8 cellular contexts compared by ENCODE assay signal in the genomic region with DNA sequence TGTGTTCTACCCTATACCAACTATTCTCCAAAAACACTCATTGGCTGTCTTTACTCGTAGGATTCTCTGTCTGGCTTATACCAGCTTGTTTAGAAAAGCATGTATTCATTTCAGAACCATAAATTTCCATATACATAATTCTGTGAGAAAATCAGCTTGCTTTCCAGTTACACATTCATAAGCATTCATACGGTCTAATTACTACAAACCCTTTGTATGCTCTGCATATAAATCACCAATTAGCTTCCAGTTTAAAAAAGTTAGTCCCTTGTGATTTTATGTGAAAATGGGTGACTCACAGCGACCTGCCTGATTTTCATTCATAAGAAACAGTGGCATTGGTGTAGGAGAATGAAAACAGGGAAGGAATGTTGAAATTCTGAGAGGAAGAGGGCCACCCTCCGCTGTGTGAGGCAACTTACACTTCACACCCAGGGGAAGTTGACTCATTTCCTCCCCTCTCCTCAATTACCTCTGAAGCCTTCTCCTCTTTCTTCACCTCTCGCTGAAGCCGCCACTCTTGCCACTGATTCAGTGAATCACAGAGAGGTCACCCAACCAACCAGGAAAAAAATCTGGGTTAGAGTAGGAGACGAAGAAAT.
DNase-seq lines count a peak whose midpoint lies in the region; ATAC-seq, FAIRE-seq and TF ChIP-seq lines count a peak whose summit lies in the region.

No MANE protein-coding gene starts in this region.

- no peaks in the 10 kb centered on the region for H3K79me1 ChIP-seq in H1 (ENCODE audit: low read depth, low read length)

- H3F3A ChIP-seq in PC-3 (ENCODE audit: low read length, unreplicated experiment) = no peaks in the 10 kb centered on the region

- CTCF ChIA-PET in PC-3 (lab: Charles Lee) = no interaction called here
- CTCF ChIA-PET in H1 (lab: Charles Lee; ENCODE audit: partially characterized antibody) = no interaction called here

- no peak overlapping the region for H4K5ac ChIP-seq in H1 (ENCODE audit: insufficient read length, low read depth, low read length)

- H2BK20ac ChIP-seq in H1 (ENCODE audit: low read length) = no peak overlapping the region

- no peaks in the 10 kb centered on the region for H3K9me2 ChIP-seq in PC-3 (replicated peaks; ENCODE audit: low read length)

- H3K27ac ChIP-seq in PC-3 (ENCODE audit: low read length) = no peak overlapping the region
- no peak overlapping the region for H3K27ac ChIP-seq in H1 (ENCODE audit: low read depth, low read length)
- H3K27ac ChIP-seq in neutrophil = peak overlapping the region; percentile 82

- 0 out of 2 replicates have a peak, but pooled peaks cover 6% of the 10 kb centered on the region for H3K27me3 ChIP-seq in PC-3 (ENCODE audit: low read length)
- H3K27me3 ChIP-seq in H1 (replicated peaks in 1 of 4; ENCODE audit: control insufficient read depth in 3 of 4, extremely low read depth in 1 of 4, insufficient read depth in 3 of 4, low read length in 3 of 4) = no peaks in the 10 kb centered on the region
- peaks cover 5% of the 10 kb centered on the region for H3K27me3 ChIP-seq in neutrophil

- H3K4ac ChIP-seq in H1 (replicated peaks; ENCODE audit: insufficient read length, low read depth, low read length) = no peak overlapping the region

- no peak overlapping the region for H3K4me3 ChIP-seq in PC-3 (ENCODE audit: low read length)
- H3K4me3 ChIP-seq in H1 (ENCODE audit: extremely low read depth in 1 of 4, insufficient read depth in 2 of 4, low read depth in 3 of 4, low read length in 4 of 4) = no peak overlapping the region
- peak overlapping the region; percentile 20 to 43 for H3K4me3 ChIP-seq in neutrophil (ENCODE audit: low read depth in 1 of 2, low read length in 1 of 2)

- H3K4me1 ChIP-seq in PC-3 (ENCODE audit: insufficient read depth, low read length) = peaks cover 13% of the 10 kb centered on the region
- peaks cover 2 to 6% (median 2%) of the 10 kb centered on the region in 4 experiments; a peak in 4 of 7 replicates for H3K4me1 ChIP-seq in H1 (replicated peaks in 1 of 4; ENCODE audit: control insufficient read depth in 3 of 4, insufficient read depth in 4 of 4, low read length in 3 of 4)
- peaks cover 30 to 40% of the 10 kb centered on the region in 2 experiments for H3K4me1 ChIP-seq in neutrophil (ENCODE audit: control insufficient read depth in 1 of 2, insufficient read depth in 1 of 2, low read depth in 1 of 2, low read length in 1 of 2)

- H3K18ac ChIP-seq in H1 (ENCODE audit: extremely low read depth, low read length) = no peak overlapping the region

- WGBS in H1 (ENCODE audit: extremely low coverage in 1 of 2, insufficient coverage in 1 of 2, insufficient read length in 1 of 2, insufficient replicate concordance in 2 of 2, low coverage in 1 of 2, low lambda C conversion rate in 2 of 2, missing lambda C conversion rate in 1 of 2), 2 experiments = 42% methylated on average over 7 of the region's 7 CpGs; no CpG with 5 or more reads in 1 of the 2 experiments

- H4K91ac ChIP-seq in H1 (replicated peaks; ENCODE audit: insufficient read length, low read length) = no peak overlapping the region

- POLR2A ChIA-PET in PC-3 (lab: Charles Lee; ENCODE audit: unreplicated experiment) = no interaction called here
- POLR2A ChIA-PET in H1 (lab: Charles Lee; ENCODE audit: partially characterized antibody) = interaction anchor here (0.8 to 1.6 kb wide), 4 partner anchors 10 to 23 kb away, joined by 3 to 5 read pairs (median 3); no protein-coding TSS in a partner anchor

- no peak for TF ChIP-seq CTCF in PC-3 (conservative IDR thresholded peaks at IDR 0.05; ENCODE audit: low read depth, low read length)
- TF ChIP-seq CTCF in H1 (IDR thresholded peaks at IDR 0.05; ENCODE audit: control extremely low read depth in 1 of 3, insufficient read depth in 1 of 3, low read depth in 1 of 3, low read length in 3 of 3) = no peak
- TF ChIP-seq CTCF in neutrophil (IDR thresholded peaks at IDR 0.05) = no peak

- H2BK12ac ChIP-seq in H1 (ENCODE audit: low read depth, low read length) = no peak overlapping the region

- H3K9ac ChIP-seq in PC-3 (ENCODE audit: low read length) (no peak overlapping the region), H1 (replicated peaks in 1 of 4; ENCODE audit: extremely low read depth in 1 of 4, low read depth in 3 of 4, low read length in 3 of 4) (no peak overlapping the region)

- no TSS peak for BruUV-seq in PC-3 (replicated peaks; lab: Mats Ljungman, UMichigan)

- H3K23me2 ChIP-seq in H1 (ENCODE audit: low read depth, low read length) = no peaks in the 10 kb centered on the region

- no peak for TF ChIP-seq EP300 in H1 (IDR thresholded peaks at IDR 0.05; ENCODE audit: borderline replicate concordance in 1 of 2, low read depth in 2 of 2, low read length in 2 of 2)

- H4K8ac ChIP-seq in H1 (ENCODE audit: extremely low read depth, insufficient read depth, low read length) = no peak overlapping the region

- no peak overlapping the region for H2AFZ ChIP-seq in PC-3 (ENCODE audit: low read length)
- H2AFZ ChIP-seq in H1 (ENCODE audit: low read length) = no peak overlapping the region

- H3K79me2 ChIP-seq in PC-3 (ENCODE audit: low read length) (no peaks in the 10 kb centered on the region), H1 (ENCODE audit: control insufficient read depth in 1 of 2, insufficient read depth in 2 of 2, low read length in 2 of 2) (no peaks in the 10 kb centered on the region)

- DNase-seq in GOT3 (lab: John Stamatoyannopoulos, UW) = peak; percentile 11
- DNase-seq in PC-3 = peak; percentile 69
- DNase-seq in H1 (ENCODE audit: low read depth in 1 of 2, low spot score in 2 of 2) = peak in 1 of 2 experiments; percentile 57
- no peak for DNase-seq in effector CD8-positive, alpha-beta T cell (lab: John Stamatoyannopoulos, UW)
- DNase-seq in activated naive CD4-positive, alpha-beta T cell treated with Interleukin-2 at 50 U/mL for 16 hours = no peak

- no peak overlapping the region for H3K14ac ChIP-seq in H1 (ENCODE audit: insufficient read length)

- H3K23ac ChIP-seq in H1 (ENCODE audit: insufficient read length) = no peak overlapping the region

- H2BK15ac ChIP-seq in H1 (ENCODE audit: low read length) = no peak overlapping the region

- H2AK5ac ChIP-seq in H1 (ENCODE audit: low read depth, low read length) = no peak overlapping the region

- no peak overlapping the region for H3K56ac ChIP-seq in H1 (replicated peaks; ENCODE audit: insufficient read length, low read depth, low read length)

- intact Hi-C loops in PC-3 (cut with micrococcal nuclease) = no loop called here

- no peaks in the 10 kb centered on the region for H3K9me3 ChIP-seq in PC-3 (ENCODE audit: low read length)
- H3K9me3 ChIP-seq in H1 (ENCODE audit: insufficient read depth in 2 of 2, low read depth in 1 of 2, low read length in 1 of 2) = peaks cover 0 to 4% of the 10 kb centered on the region in 2 experiments; a peak in 1 of 4 replicates
- no peaks in the 10 kb centered on the region for H3K9me3 ChIP-seq in neutrophil

- H3K36me3 ChIP-seq in PC-3 (ENCODE audit: low read depth, low read length) (no peaks in the 10 kb centered on the region), H1 (ENCODE audit: control insufficient read depth in 2 of 4, insufficient read depth in 4 of 4, low read length in 3 of 4) (no peaks in the 10 kb centered on the region), neutrophil (no peaks in the 10 kb centered on the region)

- no peak for TF ChIP-seq RAD21 in H1 (IDR thresholded peaks at IDR 0.05 in 1 of 2, conservative IDR thresholded peaks at IDR 0.05 in 1 of 2; ENCODE audit: low read depth in 2 of 2, low read length in 2 of 2)

- no peak for TF ChIP-seq POLR2A in H1 (IDR thresholded peaks at IDR 0.05; ENCODE audit: control extremely low read depth in 1 of 2, low read depth in 2 of 2, low read length in 2 of 2)

- H3K4me2 ChIP-seq in PC-3 (ENCODE audit: low read length) = peak overlapping the region; percentile 42
- 0 out of 4 replicates have a peak overlapping the region, but pooled peaks of 1 of the 2 experiments have one; percentile 2 for H3K4me2 ChIP-seq in H1 (ENCODE audit: insufficient read depth in 1 of 2, low read depth in 2 of 2, low read length in 2 of 2)

- H4K20me1 ChIP-seq in PC-3 (ENCODE audit: low read length) (no peaks in the 10 kb centered on the region), H1 (replicated peaks in 1 of 2; ENCODE audit: control insufficient read depth in 1 of 2, insufficient read depth in 2 of 2, low read length in 2 of 2) (no peaks in the 10 kb centered on the region)

- H2BK5ac ChIP-seq in H1 (ENCODE audit: low read depth, low read length) = no peak overlapping the region

- peak; percentile 84 for FAIRE-seq in H1 (lab: Jason Lieb, UNC)

- ATAC-seq in PC-3 = peak; percentile 66
- no peak for ATAC-seq in HG02885 (IDR thresholded peaks at IDR 0.05; ENCODE audit: poor library complexity, unreplicated experiment)
- ATAC-seq in HG03378 (IDR thresholded peaks at IDR 0.05; ENCODE audit: unreplicated experiment) = no peak

- no peak overlapping the region for H2BK120ac ChIP-seq in H1 (replicated peaks; ENCODE audit: low read depth, low read length)

TF ChIP-seq in H1, 55 proteins besides CTCF, POLR2A, EP300 and RAD21:
- TF ChIP-seq RFX5 (IDR thresholded peaks at IDR 0.05; ENCODE audit: borderline replicate concordance, low read depth, low read length) (no peak), KDM4A (IDR thresholded peaks at IDR 0.05; ENCODE audit: low read depth, low read length, severe bottlenecking) (no peak), JUND (IDR thresholded peaks at IDR 0.05; ENCODE audit: low read length) (0 out of 2 replicates have a peak, but pooled peaks have one; percentile 57), CEBPB (IDR thresholded peaks at IDR 0.05; ENCODE audit: low read depth, low read length) (peak; percentile 47; the same call in 1 of the 2 replicates), RBBP5 (IDR thresholded peaks at IDR 0.05; ENCODE audit: borderline replicate concordance, low read depth, low read length) (no peak), BCL11A (IDR thresholded peaks at IDR 0.05; ENCODE audit: low read depth in 2 of 2, low read length in 2 of 2) (no peak), TEAD4 (IDR thresholded peaks at IDR 0.05; ENCODE audit: low read depth, low read length) (0 out of 2 replicates have a peak, but pooled peaks have one; percentile 34), ZNF274 (IDR thresholded peaks at IDR 0.05; ENCODE audit: borderline replicate concordance, extremely low read depth, low read length) (no peak), SIN3A (conservative IDR thresholded peaks at IDR 0.05 in 1 of 2, IDR thresholded peaks at IDR 0.05 in 1 of 2; ENCODE audit: low read depth in 1 of 2, low read length in 2 of 2) (no peak)

Comparison
In these comparisons a context has a peak if more than half of its experiments do, and no peak if none do; other contexts are left out.
1. DNase-seq: peak in GOT3 (single experiment) and PC-3 (single experiment); none in effector CD8-positive, alpha-beta T cell (single experiment) and activated naive CD4-positive, alpha-beta T cell treated with Interleukin-2 at 50 U/mL for 16 hours (single experiment).
2. H3K4me3 ChIP-seq: peak in neutrophil (2 of 2); none in PC-3 (single experiment) and H1 (0 of 4).